Comparison of ENCODE assay signal across 11 cellular contexts in the genomic region with DNA sequence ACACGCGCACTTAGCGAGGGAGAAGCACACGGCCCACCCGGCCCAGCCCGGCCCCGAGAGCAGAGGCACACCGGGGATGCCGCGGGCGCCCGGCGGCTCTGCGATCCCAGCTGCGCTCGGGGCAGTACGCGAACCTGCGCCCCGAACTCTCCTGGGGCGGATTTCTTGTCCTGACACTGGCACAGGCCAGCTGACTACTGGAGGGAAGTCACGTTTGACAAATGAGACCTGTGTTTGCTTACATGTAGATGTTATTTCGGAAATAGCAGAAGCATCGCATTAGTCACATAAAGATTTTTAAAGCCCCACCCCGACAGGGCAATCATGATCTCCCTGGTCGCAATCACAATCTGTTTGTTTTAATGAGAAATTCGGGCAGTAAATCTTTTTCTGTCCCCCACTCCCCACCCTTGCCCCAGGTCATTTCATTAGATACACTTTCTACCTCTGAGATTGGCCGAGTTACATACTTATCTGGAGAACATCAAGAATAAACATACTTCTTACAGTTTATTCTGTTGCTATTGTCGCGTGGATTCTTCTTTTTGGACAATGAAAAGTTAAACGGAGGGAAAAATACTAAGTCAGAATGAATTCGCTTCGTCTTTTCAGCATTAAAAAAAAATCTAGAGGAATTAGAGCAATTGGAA.
DNase-seq lines count a peak whose midpoint lies in the region; ATAC-seq and TF ChIP-seq lines count a peak whose summit lies in the region.
"Had no signal": no experiment of that assay in that cellular context is flagged by ENCODE, and none has a peak within 500 bp of the region (broad histone marks: within the 10 kb centered on the region; RNA-seq: fewer than 3 reads in every experiment).

No MANE protein-coding gene starts in this region.

- H3K79me2 ChIP-seq in SK-N-SH (ENCODE audit: insufficient read depth), result no peaks in the 10 kb centered on the region

- H2AFZ ChIP-seq in SK-N-SH (ENCODE audit: low read depth), result no peak overlapping the region

- POLR2A ChIA-PET in SK-N-SH (lab: Yijun Ruan, JAX), result no interaction called here

- peaks cover 6% of the 10 kb centered on the region for H3F3A ChIP-seq in SK-N-SH (replicated peaks; ENCODE audit: insufficient read depth)

- in situ Hi-C loops in astrocyte of the cerebellum (cut with HindIII; ENCODE audit: low sequenced_read_pairs), result no loop called here

- no peak overlapping the region for H3K27ac ChIP-seq in SK-N-SH (ENCODE audit: low read depth in 2 of 2, low read length in 1 of 2)
- H3K27ac ChIP-seq in right lobe of liver, result no peak overlapping the region

- 17% methylated on average over 12 of the region's 33 CpGs for WGBS in SK-N-SH (ENCODE audit: low lambda C conversion rate)
- WGBS in right lobe of liver (ENCODE audit: insufficient coverage, low coverage, low lambda C conversion rate, missing lambda C conversion rate), result 4% methylated on average over 11 of the region's 33 CpGs

- H3K4me3 ChIP-seq in SK-N-SH (ENCODE audit: low read depth in 2 of 2, low read length in 1 of 2) (no peak overlapping the region), astrocyte of the cerebellum (ENCODE audit: low read depth, low read length) (peak overlapping the region; percentile 41), right lobe of liver (peak overlapping the region in 2 of 3 donors; percentile 14 to 22)

- TF ChIP-seq CTCF in SK-N-SH (IDR thresholded peaks at IDR 0.05), result no peak
- no peak for TF ChIP-seq CTCF in astrocyte of the cerebellum (IDR thresholded peaks at IDR 0.05; ENCODE audit: low read depth, low read length, missing control alignments)
- no peak for TF ChIP-seq CTCF in right lobe of liver (IDR thresholded peaks at IDR 0.05)

- CTCF ChIA-PET in SK-N-SH (lab: Yijun Ruan, JAX), result no interaction called here

- DNase-seq in SK-N-SH (peak; percentile 23), astrocyte of the cerebellum (ENCODE audit: low read depth) (no peak), right lobe of liver (no peak), superior temporal gyrus (ENCODE audit: extremely low spot score) (peak; percentile 60), NCI-H2029 (lab: John Stamatoyannopoulos, UW) (no peak), T-helper 2 cell (no peak)
- DNase-seq in NK-92 treated with Interleukin-12 subunit alpha and Interleukin-12 subunit beta, amount 100 ng/mL, for 24 hours (lab: John Stamatoyannopoulos, UW), result no peak
- DNase-seq: activated B cell treated with CpG ODN at 0.5 μM for 24 hours, AML-193, NCI-H774 had no signal

- no peak for ATAC-seq in SK-N-SH treated with all-trans-retinoic acid at 6 μM for 48 hours
- ATAC-seq in right lobe of liver, result no peak

- intact Hi-C loops in right lobe of liver (cut with DNase I), result no loop called here

- no peaks in the 10 kb centered on the region; the same call in 1 of the 2 replicates for H4K20me1 ChIP-seq in SK-N-SH (ENCODE audit: insufficient read depth)

- H3K36me3 ChIP-seq in SK-N-SH (replicated peaks in 1 of 2; ENCODE audit: control insufficient read depth in 1 of 2, insufficient read depth in 2 of 2, low read length in 1 of 2) (no peaks in the 10 kb centered on the region), right lobe of liver (no peaks in the 10 kb centered on the region)

- H3K9me2 ChIP-seq in SK-N-SH, result no peaks in the 10 kb centered on the region

- no peak overlapping the region for H3K4me2 ChIP-seq in SK-N-SH

- TF ChIP-seq EP300 in SK-N-SH (IDR thresholded peaks at IDR 0.05; ENCODE audit: borderline replicate concordance in 1 of 2, low read depth in 1 of 2, low read length in 1 of 2), result no peak

- no peak overlapping the region for H3K9ac ChIP-seq in SK-N-SH

- peaks cover 32% of the 10 kb centered on the region for H3K27me3 ChIP-seq in SK-N-SH (ENCODE audit: insufficient read depth)
- H3K27me3 ChIP-seq in right lobe of liver, result no peaks in the 10 kb centered on the region

- H3K4me1 ChIP-seq in SK-N-SH (ENCODE audit: control insufficient read depth in 1 of 2, insufficient read depth in 2 of 2, low read depth in 1 of 2, low read length in 1 of 2) (no peaks in the 10 kb centered on the region), right lobe of liver (no peaks in the 10 kb centered on the region)

- no peaks in the 10 kb centered on the region for H3K9me3 ChIP-seq in SK-N-SH
- no peaks in the 10 kb centered on the region for H3K9me3 ChIP-seq in right lobe of liver

- no peak for TF ChIP-seq POLR2A in right lobe of liver (IDR thresholded peaks at IDR 0.05)

- TF ChIP-seq RAD21 in SK-N-SH (IDR thresholded peaks at IDR 0.05; ENCODE audit: low read length), result no peak

TF ChIP-seq in SK-N-SH, 30 proteins besides CTCF, POLR2A, EP300 and RAD21:
- TF ChIP-seq MAX (IDR thresholded peaks at IDR 0.05; ENCODE audit: low read depth) (no peak), EZH2phosphoT487 (IDR thresholded peaks at IDR 0.05; ENCODE audit: borderline replicate concordance, low read depth) (peak; percentile 70; the same call in 1 of the 2 replicates)
TF ChIP-seq in SK-N-SH: peak in this region for 1.

TF ChIP-seq in SK-N-SH treated with all-trans-retinoic acid at 6 μM for 48 hours, 23 proteins besides CTCF, POLR2A, EP300 and RAD21:
- TF ChIP-seq OSR1 (CRISPR knock-in tag; IDR thresholded peaks at IDR 0.05) (no peak), ZC3H10 (CRISPR knock-in tag; IDR thresholded peaks at IDR 0.05) (no peak), TCF4 (CRISPR knock-in tag; IDR thresholded peaks at IDR 0.05; ENCODE audit: borderline replicate concordance) (no peak), ZNF8 (CRISPR knock-in tag; IDR thresholded peaks at IDR 0.05) (no peak), CREB5 (CRISPR knock-in tag; IDR thresholded peaks at IDR 0.05; ENCODE audit: low read depth) (no peak), BACH2 (CRISPR knock-in tag; IDR thresholded peaks at IDR 0.05; ENCODE audit: borderline replicate concordance) (no peak), PPARA (CRISPR knock-in tag; IDR thresholded peaks at IDR 0.05; ENCODE audit: borderline replicate concordance) (no peak), TOX (CRISPR knock-in tag; IDR thresholded peaks at IDR 0.05; ENCODE audit: borderline replicate concordance) (no peak), SNAI2 (CRISPR knock-in tag; IDR thresholded peaks at IDR 0.05) (no peak), ESRRG (CRISPR knock-in tag; IDR thresholded peaks at IDR 0.05) (no peak), ZNF70 (CRISPR knock-in tag; IDR thresholded peaks at IDR 0.05) (no peak)
- TF ChIP-seq, protein P1, sequence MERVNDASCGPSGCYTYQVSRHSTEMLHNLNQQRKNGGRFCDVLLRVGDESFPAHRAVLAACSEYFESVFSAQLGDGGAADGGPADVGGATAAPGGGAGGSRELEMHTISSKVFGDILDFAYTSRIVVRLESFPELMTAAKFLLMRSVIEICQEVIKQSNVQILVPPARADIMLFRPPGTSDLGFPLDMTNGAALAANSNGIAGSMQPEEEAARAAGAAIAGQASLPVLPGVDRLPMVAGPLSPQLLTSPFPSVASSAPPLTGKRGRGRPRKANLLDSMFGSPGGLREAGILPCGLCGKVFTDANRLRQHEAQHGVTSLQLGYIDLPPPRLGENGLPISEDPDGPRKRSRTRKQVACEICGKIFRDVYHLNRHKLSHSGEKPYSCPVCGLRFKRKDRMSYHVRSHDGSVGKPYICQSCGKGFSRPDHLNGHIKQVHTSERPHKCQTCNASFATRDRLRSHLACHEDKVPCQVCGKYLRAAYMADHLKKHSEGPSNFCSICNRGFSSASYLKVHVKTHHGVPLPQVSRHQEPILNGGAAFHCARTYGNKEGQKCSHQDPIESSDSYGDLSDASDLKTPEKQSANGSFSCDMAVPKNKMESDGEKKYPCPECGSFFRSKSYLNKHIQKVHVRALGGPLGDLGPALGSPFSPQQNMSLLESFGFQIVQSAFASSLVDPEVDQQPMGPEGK (CRISPR knock-in tag; IDR thresholded peaks at IDR 0.05; ENCODE audit: borderline replicate concordance), result no peak
- TF ChIP-seq, protein P2, sequence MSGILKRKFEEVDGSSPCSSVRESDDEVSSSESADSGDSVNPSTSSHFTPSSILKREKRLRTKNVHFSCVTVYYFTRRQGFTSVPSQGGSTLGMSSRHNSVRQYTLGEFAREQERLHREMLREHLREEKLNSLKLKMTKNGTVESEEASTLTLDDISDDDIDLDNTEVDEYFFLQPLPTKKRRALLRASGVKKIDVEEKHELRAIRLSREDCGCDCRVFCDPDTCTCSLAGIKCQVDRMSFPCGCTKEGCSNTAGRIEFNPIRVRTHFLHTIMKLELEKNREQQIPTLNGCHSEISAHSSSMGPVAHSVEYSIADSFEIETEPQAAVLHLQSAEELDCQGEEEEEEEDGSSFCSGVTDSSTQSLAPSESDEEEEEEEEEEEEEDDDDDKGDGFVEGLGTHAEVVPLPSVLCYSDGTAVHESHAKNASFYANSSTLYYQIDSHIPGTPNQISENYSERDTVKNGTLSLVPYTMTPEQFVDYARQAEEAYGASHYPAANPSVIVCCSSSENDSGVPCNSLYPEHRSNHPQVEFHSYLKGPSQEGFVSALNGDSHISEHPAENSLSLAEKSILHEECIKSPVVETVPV (CRISPR knock-in tag; IDR thresholded peaks at IDR 0.05), result no peak

Comparison
In these comparisons a context has a peak if more than half of its experiments do, and no peak if none do; other contexts are left out.
1. DNase-seq: peak in SK-N-SH (single experiment) and superior temporal gyrus (single experiment); none in astrocyte of the cerebellum (single experiment), right lobe of liver (0 of 3), NCI-H2029 (single experiment), NK-92 treated with Interleukin-12 subunit alpha and Interleukin-12 subunit beta, amount 100 ng/mL, for 24 hours (single experiment) and T-helper 2 cell (0 of 5).
2. H3K4me3 ChIP-seq: peak in astrocyte of the cerebellum (single experiment) and right lobe of liver (2 of 3); none in SK-N-SH (0 of 2).